In the genomic region with DNA sequence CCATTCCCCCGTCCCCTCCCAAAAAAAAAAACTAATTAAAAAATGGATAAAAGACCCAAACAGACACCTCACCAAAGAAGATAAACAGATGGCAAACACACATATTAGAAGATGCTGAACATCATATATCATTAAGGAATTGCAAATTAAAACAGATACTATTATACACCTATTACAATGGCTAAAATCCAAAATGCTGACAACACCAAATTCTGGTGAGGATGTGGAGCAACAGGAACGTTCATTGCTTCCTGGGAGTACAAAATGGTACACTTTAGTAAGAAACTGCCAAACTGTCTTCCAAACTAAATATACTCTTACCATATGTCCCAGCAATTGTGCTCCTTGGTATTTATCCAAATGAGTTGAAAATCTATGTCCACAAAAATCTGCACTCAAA, we compare ENCODE assay signal across 1 cellular context.
TF ChIP-seq lines count a peak whose summit lies in the region.

No MANE protein-coding gene starts in this region.

TF ChIP-seq in HepG2, 621 proteins besides CTCF, POLR2A, EP300 and RAD21:
- no peak for TF ChIP-seq ZNF75D (CRISPR knock-in tag; IDR thresholded peaks at IDR 0.05; ENCODE audit: borderline replicate concordance)
- TF ChIP-seq MAFF (IDR thresholded peaks at IDR 0.05; ENCODE audit: low read depth, low read length) = peak; percentile 48; the same call in 1 of the 2 replicates
- TF ChIP-seq POLR2AphosphoS5 (IDR thresholded peaks at IDR 0.05; ENCODE audit: low read depth, low read length) = no peak
- TF ChIP-seq ELF3 (CRISPR knock-in tag; IDR thresholded peaks at IDR 0.05) = no peak
- no peak for TF ChIP-seq JUNB (CRISPR knock-in tag; IDR thresholded peaks at IDR 0.05; ENCODE audit: borderline replicate concordance)
- TF ChIP-seq ZSCAN21 (CRISPR knock-in tag; IDR thresholded peaks at IDR 0.05; ENCODE audit: borderline replicate concordance) = no peak
- TF ChIP-seq, protein P1, sequence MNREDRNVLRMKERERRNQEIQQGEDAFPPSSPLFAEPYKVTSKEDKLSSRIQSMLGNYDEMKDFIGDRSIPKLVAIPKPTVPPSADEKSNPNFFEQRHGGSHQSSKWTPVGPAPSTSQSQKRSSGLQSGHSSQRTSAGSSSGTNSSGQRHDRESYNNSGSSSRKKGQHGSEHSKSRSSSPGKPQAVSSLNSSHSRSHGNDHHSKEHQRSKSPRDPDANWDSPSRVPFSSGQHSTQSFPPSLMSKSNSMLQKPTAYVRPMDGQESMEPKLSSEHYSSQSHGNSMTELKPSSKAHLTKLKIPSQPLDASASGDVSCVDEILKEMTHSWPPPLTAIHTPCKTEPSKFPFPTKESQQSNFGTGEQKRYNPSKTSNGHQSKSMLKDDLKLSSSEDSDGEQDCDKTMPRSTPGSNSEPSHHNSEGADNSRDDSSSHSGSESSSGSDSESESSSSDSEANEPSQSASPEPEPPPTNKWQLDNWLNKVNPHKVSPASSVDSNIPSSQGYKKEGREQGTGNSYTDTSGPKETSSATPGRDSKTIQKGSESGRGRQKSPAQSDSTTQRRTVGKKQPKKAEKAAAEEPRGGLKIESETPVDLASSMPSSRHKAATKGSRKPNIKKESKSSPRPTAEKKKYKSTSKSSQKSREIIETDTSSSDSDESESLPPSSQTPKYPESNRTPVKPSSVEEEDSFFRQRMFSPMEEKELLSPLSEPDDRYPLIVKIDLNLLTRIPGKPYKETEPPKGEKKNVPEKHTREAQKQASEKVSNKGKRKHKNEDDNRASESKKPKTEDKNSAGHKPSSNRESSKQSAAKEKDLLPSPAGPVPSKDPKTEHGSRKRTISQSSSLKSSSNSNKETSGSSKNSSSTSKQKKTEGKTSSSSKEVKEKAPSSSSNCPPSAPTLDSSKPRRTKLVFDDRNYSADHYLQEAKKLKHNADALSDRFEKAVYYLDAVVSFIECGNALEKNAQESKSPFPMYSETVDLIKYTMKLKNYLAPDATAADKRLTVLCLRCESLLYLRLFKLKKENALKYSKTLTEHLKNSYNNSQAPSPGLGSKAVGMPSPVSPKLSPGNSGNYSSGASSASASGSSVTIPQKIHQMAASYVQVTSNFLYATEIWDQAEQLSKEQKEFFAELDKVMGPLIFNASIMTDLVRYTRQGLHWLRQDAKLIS (CRISPR knock-in tag; IDR thresholded peaks at IDR 0.05) = no peak
- TF ChIP-seq ZNF546 (CRISPR knock-in tag; conservative IDR thresholded peaks at IDR 0.05) = no peak
- TF ChIP-seq MAFK (conservative IDR thresholded peaks at IDR 0.05 in 1 of 2, IDR thresholded peaks at IDR 0.05 in 1 of 2; ENCODE audit: low read length in 2 of 2) = peak; percentile 60 to 72
- TF ChIP-seq RELA (CRISPR knock-in tag; IDR thresholded peaks at IDR 0.05) = no peak
- no peak for TF ChIP-seq FOXO1 (CRISPR knock-in tag; IDR thresholded peaks at IDR 0.05)
TF ChIP-seq in HepG2: peak in this region for 2.
